Comparison of ENCODE assay signal across 8 cellular contexts in genomic region chr14:90397401-90398314, GRCh38. TPM values are rescaled to one million over a fixed set of nuclear protein-coding genes. Genes with fewer than 3 reads are reported as not detected.
A peak's percentile ranks its signal among the peaks of the same experiment; 100 is the strongest.
DNase-seq lines count a peak whose midpoint lies in the region; ATAC-seq and TF ChIP-seq lines count a peak whose summit lies in the region.

No MANE protein-coding gene starts in this region.

- H3K36me3 ChIP-seq in RWPE2 (ENCODE audit: low read depth) (peaks cover 40% of the 10 kb centered on the region), thyroid gland (peaks cover 15% of the 10 kb centered on the region in 2 donors)

- intact Hi-C loops in thyroid gland (cut with DNase I): loop anchor here (2.0 to 5.0 kb wide), 3 partner anchors 200 to 360 kb away; no protein-coding TSS in a partner anchor

- no peaks in the 10 kb centered on the region for H3K9me3 ChIP-seq in RWPE2 (ENCODE audit: severe bottlenecking)
- H3K9me3 ChIP-seq in thyroid gland: no peaks in the 10 kb centered on the region

- WGBS in thyroid gland, 2 donors: 0 to 2% methylated on average over 8 of the region's 91 CpGs

- H3K27ac ChIP-seq in RWPE2 (ENCODE audit: poor library complexity, severe bottlenecking) (peak overlapping the region; percentile 77), thyroid gland (peak overlapping the region; percentile 50 to 76 (median 75))

- TF ChIP-seq CTCF in AG10803 (conservative IDR thresholded peaks at IDR 0.05; ENCODE audit: low read length) (no peak), RWPE2 (IDR thresholded peaks at IDR 0.05; ENCODE audit: poor library complexity, severe bottlenecking) (peak; percentile 11), thyroid gland (IDR thresholded peaks at IDR 0.05) (peak in 1 of 6 experiments; percentile 6)

- H3K4me3 ChIP-seq in AG10803 (ENCODE audit: low read length) (peak overlapping the region; percentile 96), RWPE2 (ENCODE audit: severe bottlenecking) (peak overlapping the region; percentile 78), thyroid gland (replicated peaks in 1 of 3) (peak overlapping the region; percentile 47 to 91 (median 88))

- H3K4me1 ChIP-seq in RWPE2 (ENCODE audit: insufficient read depth, poor library complexity, severe bottlenecking) (peaks cover 27% of the 10 kb centered on the region), thyroid gland (peaks cover 17 to 20% of the 10 kb centered on the region in 2 donors)

- TF ChIP-seq POLR2A in thyroid gland (IDR thresholded peaks at IDR 0.05): no peak

- H3K27me3 ChIP-seq in RWPE2 (ENCODE audit: insufficient read depth, poor library complexity, severe bottlenecking) (no peaks in the 10 kb centered on the region), thyroid gland (no peaks in the 10 kb centered on the region)

- DNase-seq in AG10803 (ENCODE audit: low read depth) (peak; percentile 30), RWPE2 (ENCODE audit: low spot score) (peak; percentile 73), germinal center (ENCODE audit: low spot score) (peak; percentile 75), occipital lobe (lab: John Stamatoyannopoulos, UW) (peak; percentile 48), thyroid gland (peak; percentile 47 to 48)
- DNase-seq in activated gamma-delta T cell treated with anti-CD3 and anti-CD28 coated beads, Interleukin-2, amount 50 U/mL, for 16 hours (ENCODE audit: low read depth): peak; percentile 45

- ATAC-seq in GM18907 (IDR thresholded peaks at IDR 0.05; ENCODE audit: unreplicated experiment) (peak; percentile 28), HG03342 (IDR thresholded peaks at IDR 0.05; ENCODE audit: unreplicated experiment) (peak; percentile 32), RWPE2 (ENCODE audit: low read depth) (peak; percentile 43)

RNA-seq across cellular contexts. Expression of gene CALM1, which starts 0.8 kb away (rescaled TPM):
- total RNA-seq in occipital lobe (1,332 TPM), thyroid gland (100 to 1,000 TPM; 262 to 355 (median 294) TPM)

Comparison
In these comparisons a context has a peak if more than half of its experiments do, and no peak if none do; other contexts are left out.
1. Peak in every context shown above with its lines: DNase-seq, ATAC-seq, H3K4me3 ChIP-seq and H3K27ac ChIP-seq.